ENCODE assay signal across 1 cellular context in genomic region chr6:98947411-98948292, GRCh38.
TF ChIP-seq lines count a peak whose summit lies in the region.

Gene FBXL4 (minus strand): TSS chr6:98947946. CDS start chr6:98926988, 20,958 bp downstream.

TF ChIP-seq in K562, 482 proteins besides CTCF, POLR2A, EP300 and RAD21 (continued from another document and continues in another):
- TF ChIP-seq KDM5B (IDR thresholded peaks at IDR 0.05; ENCODE audit: insufficient replicate concordance, low read depth, low read length), result peak; percentile 68
- TF ChIP-seq TBL1XR1 (IDR thresholded peaks at IDR 0.05; ENCODE audit: low read length in 2 of 2), result no peak
- TF ChIP-seq ZNF589 (CRISPR knock-in tag; IDR thresholded peaks at IDR 0.05; ENCODE audit: low read depth), result no peak
- peak; percentile 42 for TF ChIP-seq RBBP5 (IDR thresholded peaks at IDR 0.05; ENCODE audit: borderline replicate concordance, insufficient read depth, low read length, poor library complexity, severe bottlenecking)
- no peak for TF ChIP-seq CHD7 (IDR thresholded peaks at IDR 0.05; ENCODE audit: low read depth, low read length)
- no peak for TF ChIP-seq IRF1 (CRISPR knock-in tag; IDR thresholded peaks at IDR 0.05; ENCODE audit: borderline replicate concordance)
- TF ChIP-seq, protein P1, sequence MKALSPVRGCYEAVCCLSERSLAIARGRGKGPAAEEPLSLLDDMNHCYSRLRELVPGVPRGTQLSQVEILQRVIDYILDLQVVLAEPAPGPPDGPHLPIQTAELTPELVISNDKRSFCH (CRISPR knock-in tag; IDR thresholded peaks at IDR 0.05), result no peak
- TF ChIP-seq, protein P1 (tag; IDR thresholded peaks at IDR 0.05), result no peak
- no peak for TF ChIP-seq MLLT1 (IDR thresholded peaks at IDR 0.05)
- TF ChIP-seq SMARCE1 (IDR thresholded peaks at IDR 0.05), result no peak
- TF ChIP-seq GABPA (tag; conservative IDR thresholded peaks at IDR 0.05; ENCODE audit: low read depth), result peak; percentile 82
- TF ChIP-seq ELF2 (CRISPR knock-in tag; IDR thresholded peaks at IDR 0.05), result peak; percentile 77
- TF ChIP-seq MCM5 (IDR thresholded peaks at IDR 0.05; ENCODE audit: low read depth), result no peak
- peak; percentile 82 for TF ChIP-seq ELF1 (tag; IDR thresholded peaks at IDR 0.05)
- TF ChIP-seq SP1 (CRISPR knock-in tag; IDR thresholded peaks at IDR 0.05), result peak; percentile 42; the same call in 1 of the 2 replicates
- TF ChIP-seq RHOXF2B (CRISPR knock-in tag; conservative IDR thresholded peaks at IDR 0.05), result no peak
- no peak for TF ChIP-seq ZNF644 (tag; IDR thresholded peaks at IDR 0.05; ENCODE audit: low read depth)
- TF ChIP-seq ZNF134 (CRISPR knock-in tag; conservative IDR thresholded peaks at IDR 0.05), result no peak
- TF ChIP-seq ZNF146 (CRISPR knock-in tag; IDR thresholded peaks at IDR 0.05; ENCODE audit: unreplicated experiment), result no peak
- TF ChIP-seq ZBED1 (IDR thresholded peaks at IDR 0.05), result no peak
- TF ChIP-seq, protein P2, sequence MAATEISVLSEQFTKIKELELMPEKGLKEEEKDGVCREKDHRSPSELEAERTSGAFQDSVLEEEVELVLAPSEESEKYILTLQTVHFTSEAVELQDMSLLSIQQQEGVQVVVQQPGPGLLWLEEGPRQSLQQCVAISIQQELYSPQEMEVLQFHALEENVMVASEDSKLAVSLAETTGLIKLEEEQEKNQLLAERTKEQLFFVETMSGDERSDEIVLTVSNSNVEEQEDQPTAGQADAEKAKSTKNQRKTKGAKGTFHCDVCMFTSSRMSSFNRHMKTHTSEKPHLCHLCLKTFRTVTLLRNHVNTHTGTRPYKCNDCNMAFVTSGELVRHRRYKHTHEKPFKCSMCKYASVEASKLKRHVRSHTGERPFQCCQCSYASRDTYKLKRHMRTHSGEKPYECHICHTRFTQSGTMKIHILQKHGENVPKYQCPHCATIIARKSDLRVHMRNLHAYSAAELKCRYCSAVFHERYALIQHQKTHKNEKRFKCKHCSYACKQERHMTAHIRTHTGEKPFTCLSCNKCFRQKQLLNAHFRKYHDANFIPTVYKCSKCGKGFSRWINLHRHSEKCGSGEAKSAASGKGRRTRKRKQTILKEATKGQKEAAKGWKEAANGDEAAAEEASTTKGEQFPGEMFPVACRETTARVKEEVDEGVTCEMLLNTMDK (IDR thresholded peaks at IDR 0.05; ENCODE audit: borderline replicate concordance, insufficient read depth, low read depth, low read length, poor library complexity, severe bottlenecking), result no peak
- no peak for TF ChIP-seq PCBP2 (IDR thresholded peaks at IDR 0.05; ENCODE audit: low read depth, low read length, poor library complexity, severe bottlenecking)
- TF ChIP-seq, protein P3, sequence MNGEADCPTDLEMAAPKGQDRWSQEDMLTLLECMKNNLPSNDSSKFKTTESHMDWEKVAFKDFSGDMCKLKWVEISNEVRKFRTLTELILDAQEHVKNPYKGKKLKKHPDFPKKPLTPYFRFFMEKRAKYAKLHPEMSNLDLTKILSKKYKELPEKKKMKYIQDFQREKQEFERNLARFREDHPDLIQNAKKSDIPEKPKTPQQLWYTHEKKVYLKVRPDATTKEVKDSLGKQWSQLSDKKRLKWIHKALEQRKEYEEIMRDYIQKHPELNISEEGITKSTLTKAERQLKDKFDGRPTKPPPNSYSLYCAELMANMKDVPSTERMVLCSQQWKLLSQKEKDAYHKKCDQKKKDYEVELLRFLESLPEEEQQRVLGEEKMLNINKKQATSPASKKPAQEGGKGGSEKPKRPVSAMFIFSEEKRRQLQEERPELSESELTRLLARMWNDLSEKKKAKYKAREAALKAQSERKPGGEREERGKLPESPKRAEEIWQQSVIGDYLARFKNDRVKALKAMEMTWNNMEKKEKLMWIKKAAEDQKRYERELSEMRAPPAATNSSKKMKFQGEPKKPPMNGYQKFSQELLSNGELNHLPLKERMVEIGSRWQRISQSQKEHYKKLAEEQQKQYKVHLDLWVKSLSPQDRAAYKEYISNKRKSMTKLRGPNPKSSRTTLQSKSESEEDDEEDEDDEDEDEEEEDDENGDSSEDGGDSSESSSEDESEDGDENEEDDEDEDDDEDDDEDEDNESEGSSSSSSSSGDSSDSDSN (IDR thresholded peaks at IDR 0.05; ENCODE audit: borderline replicate concordance in 1 of 2, low read depth in 2 of 2, low read length in 2 of 2), result peak; percentile 41 to 91; a peak in 2 of 4 replicates
- TF ChIP-seq NCOR1 (IDR thresholded peaks at IDR 0.05), result no peak
